ENCODE assay signal across 8 cellular contexts in genomic region chrX:78321809-78322208, GRCh38. TPM values are rescaled to one million over a fixed set of nuclear protein-coding genes. Genes with fewer than 3 reads are reported as not detected.
DNase-seq lines count a peak whose midpoint lies in the region; ATAC-seq lines count a peak whose summit lies in the region.

No MANE protein-coding gene starts in this region.

- H3K79me1 ChIP-seq in mesendoderm (ENCODE audit: low read length), result no peaks in the 10 kb centered on the region

- WGBS in mesendoderm (ENCODE audit: extremely low coverage, insufficient coverage, low lambda C conversion rate), result no CpG with 5 or more reads among the region's 2 CpGs

- H3K36me3 Mint-ChIP-seq in activated naive CD4-positive, alpha-beta T cell treated with anti-CD3 and anti-CD28 coated beads, Interleukin-2, amount 10 ng/mL, durations not matched to agents 7 days and 5 days, result peaks cover 46% of the 10 kb centered on the region

- H3K23ac ChIP-seq in mesendoderm (ENCODE audit: low read length), result no peak overlapping the region

- H3K4me3 Mint-ChIP-seq in activated naive CD4-positive, alpha-beta T cell treated with anti-CD3 and anti-CD28 coated beads, Interleukin-2, amount 10 ng/mL, durations not matched to agents 7 days and 5 days, result peak overlapping the region; percentile 74

- no peak overlapping the region for H4K8ac ChIP-seq in mesendoderm (ENCODE audit: low read depth, low read length)

- H3K4me2 ChIP-seq in mesendoderm (ENCODE audit: low read length), result no peak overlapping the region

- peak overlapping the region; percentile 81 for H3K27ac Mint-ChIP-seq in activated naive CD4-positive, alpha-beta T cell treated with anti-CD3 and anti-CD28 coated beads, Interleukin-2, amount 10 ng/mL, durations not matched to agents 7 days and 5 days

- no peaks in the 10 kb centered on the region for H3K79me2 ChIP-seq in mesendoderm (ENCODE audit: control insufficient read depth, insufficient read depth, low read length)

- no peak overlapping the region for H3K27ac ChIP-seq in mesendoderm (ENCODE audit: low read depth, low read length)

- no peak overlapping the region for H2BK5ac ChIP-seq in mesendoderm (ENCODE audit: low read length)

- H3K9me3 Mint-ChIP-seq in activated naive CD4-positive, alpha-beta T cell treated with anti-CD3 and anti-CD28 coated beads, Interleukin-2, amount 10 ng/mL, durations not matched to agents 7 days and 5 days, result peaks cover 5% of the 10 kb centered on the region

- no peaks in the 10 kb centered on the region for H3K4me1 ChIP-seq in mesendoderm (ENCODE audit: control insufficient read depth, low read depth, low read length)

- H2BK15ac ChIP-seq in mesendoderm (replicated peaks; ENCODE audit: low read depth), result no peak overlapping the region

- no peaks in the 10 kb centered on the region for H3K36me3 ChIP-seq in mesendoderm (ENCODE audit: control insufficient read depth, insufficient read depth, low read length)

- H3K27me3 ChIP-seq in mesendoderm (ENCODE audit: insufficient read depth, low read length, poor library complexity), result no peaks in the 10 kb centered on the region

- no peak overlapping the region for H3K56ac ChIP-seq in mesendoderm (ENCODE audit: low read length)

- H3K4me1 Mint-ChIP-seq in activated naive CD4-positive, alpha-beta T cell treated with anti-CD3 and anti-CD28 coated beads, Interleukin-2, amount 10 ng/mL, durations not matched to agents 7 days and 5 days, result peaks cover 45% of the 10 kb centered on the region

- CTCF ChIA-PET in activated naive CD4-positive, alpha-beta T cell treated with anti-CD3 and anti-CD28 coated beads, Interleukin-2, amount 10 ng/mL, durations not matched to agents 7 days and 5 days (lab: Charles Lee), result interaction anchor here (1.0 kb wide), 1 partner anchor 64 kb away, joined by 3 read pairs; no protein-coding TSS in a partner anchor

- DNase-seq in NOMO-1 treated with dmso at 0.1 percent for 144 hours (lab: John Stamatoyannopoulos, UW; ENCODE audit: unreplicated experiment) (peak; percentile 98), mesendoderm (no peak), HK-2 (ENCODE audit: unreplicated experiment) (no peak)
- DNase-seq in activated naive CD4-positive, alpha-beta T cell treated with anti-CD3 and anti-CD28 coated beads, Interleukin-2, amount 10 ng/mL, durations not matched to agents 7 days and 5 days, result peak; percentile 68
- DNase-seq in stimulated activated CD8-positive, alpha-beta memory T cell treated with anti-CD3 and anti-CD28 coated beads, Interleukin-4, amount 100 ng/mL, for 24 hours (ENCODE audit: low read depth), result peak; percentile 7
- no peak for DNase-seq in NK-92 treated with Interleukin-12 subunit alpha and Interleukin-12 subunit beta, amount 100 ng/mL, for 24 hours (lab: John Stamatoyannopoulos, UW)

- H3K4me3 ChIP-seq in mesendoderm (ENCODE audit: low read length), result no peak overlapping the region

- H2BK120ac ChIP-seq in mesendoderm (ENCODE audit: low read depth, low read length), result no peak overlapping the region

- no peak overlapping the region for H4K5ac ChIP-seq in mesendoderm (ENCODE audit: low read length)

- H3K27me3 Mint-ChIP-seq in activated naive CD4-positive, alpha-beta T cell treated with anti-CD3 and anti-CD28 coated beads, Interleukin-2, amount 10 ng/mL, durations not matched to agents 7 days and 5 days, result no peaks in the 10 kb centered on the region

- no peak overlapping the region for H3K18ac ChIP-seq in mesendoderm (ENCODE audit: low read length)

- no peak overlapping the region for H2AK5ac ChIP-seq in mesendoderm (ENCODE audit: low read length)

- no peak overlapping the region for H3K9ac ChIP-seq in mesendoderm (ENCODE audit: low read length)

- H3K4ac ChIP-seq in mesendoderm (ENCODE audit: low read depth, low read length), result no peak overlapping the region

- ATAC-seq in GM18909 (IDR thresholded peaks at IDR 0.05; ENCODE audit: poor library complexity, unreplicated experiment) (peak; percentile 97), HG02870 (IDR thresholded peaks at IDR 0.05; ENCODE audit: unreplicated experiment) (peak; percentile 85)

RNA-seq across cellular contexts. Expression of gene CYSLTR1, which starts 5.6 kb away (rescaled TPM):
- not detected for polyA plus RNA-seq in mesendoderm (2013, experiment 1 of 2)
- not detected for polyA plus RNA-seq in mesendoderm (2013, experiment 2 of 2)

Comparison
In these comparisons a context has a peak if more than half of its experiments do, and no peak if none do; other contexts are left out.
1. DNase-seq: peak in NOMO-1 treated with dmso at 0.1 percent for 144 hours (single experiment), activated naive CD4-positive, alpha-beta T cell treated with anti-CD3 and anti-CD28 coated beads, Interleukin-2, amount 10 ng/mL, durations not matched to agents 7 days and 5 days (single experiment) and stimulated activated CD8-positive, alpha-beta memory T cell treated with anti-CD3 and anti-CD28 coated beads, Interleukin-4, amount 100 ng/mL, for 24 hours (single experiment); none in mesendoderm (single experiment), HK-2 (single experiment) and NK-92 treated with Interleukin-12 subunit alpha and Interleukin-12 subunit beta, amount 100 ng/mL, for 24 hours (single experiment).